22 cellular contexts compared by ENCODE assay signal in the genomic region with DNA sequence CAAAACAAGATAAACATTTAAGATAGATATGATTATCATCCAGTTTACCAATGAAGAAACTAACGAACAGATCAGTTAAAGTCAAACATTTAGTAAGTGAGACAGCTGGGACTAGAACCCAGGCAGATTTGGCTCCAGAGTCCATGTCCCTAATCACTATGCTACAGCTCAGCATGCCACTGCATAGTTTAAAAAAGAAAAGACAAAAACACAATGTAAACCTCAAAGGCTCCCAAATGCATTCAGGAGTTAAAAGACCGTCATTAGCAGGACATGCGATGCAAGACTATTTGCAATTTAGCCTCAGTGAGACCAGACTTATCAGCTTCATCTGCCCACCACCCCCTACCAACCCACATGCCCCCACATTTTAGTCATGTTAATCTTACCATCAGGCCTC.
"Had no signal": no experiment of that assay in that cellular context is flagged by ENCODE, and none has a peak within 500 bp of the region (broad histone marks: within the 10 kb centered on the region; RNA-seq: fewer than 3 reads in every experiment).

No MANE protein-coding gene starts in this region.

- H3K4me3 ChIP-seq: esophagus muscularis mucosa, gastroesophageal sphincter, lung, psoas muscle, right lobe of liver, stomach, thoracic aorta, transverse colon had no signal

- H3K9me3 Mint-ChIP-seq: naive B cell; stimulated activated naive B cell treated with anti-CD40 and anti-IgM and Interleukin-4, amounts not matched to agents 10 μg/mL and 1 μg/mL and 100 μg/mL, for 72 hours had no signal

- H3K36me3 ChIP-seq: esophagus muscularis mucosa, gastroesophageal sphincter, neutrophil, right lobe of liver, stomach, thoracic aorta, transverse colon had no signal

- H3K27ac Mint-ChIP-seq: naive B cell; nephron; stimulated activated naive B cell treated with anti-CD40 and anti-IgM and Interleukin-4, amounts not matched to agents 10 μg/mL and 1 μg/mL and 100 μg/mL, for 72 hours had no signal

- ATAC-seq: gastroesophageal sphincter; left colon; left ventricle myocardium superior; psoas muscle; right lobe of liver; stimulated activated naive B cell treated with anti-CD40 and anti-IgM and Interleukin-4, amounts not matched to agents 10 μg/mL and 1 μg/mL and 100 μg/mL, for 72 hours had no signal

- H3K27ac ChIP-seq: epithelial cell of prostate, esophagus muscularis mucosa, gastroesophageal sphincter, neutrophil, psoas muscle, right lobe of liver, stomach, thoracic aorta, transverse colon had no signal

- H3K4me1 ChIP-seq: psoas muscle, transverse colon had no signal

- H3K27me3 Mint-ChIP-seq: naive B cell; stimulated activated naive B cell treated with anti-CD40 and anti-IgM and Interleukin-4, amounts not matched to agents 10 μg/mL and 1 μg/mL and 100 μg/mL, for 72 hours had no signal

- H3K9me3 ChIP-seq: esophagus muscularis mucosa, gastroesophageal sphincter, neutrophil, psoas muscle, right lobe of liver, stomach, thoracic aorta, transverse colon had no signal

- H3K27me3 ChIP-seq: esophagus muscularis mucosa, gastroesophageal sphincter, neutrophil, right lobe of liver, stomach, transverse colon had no signal

- H3K4me3 Mint-ChIP-seq: naive B cell; nephron; stimulated activated naive B cell treated with anti-CD40 and anti-IgM and Interleukin-4, amounts not matched to agents 10 μg/mL and 1 μg/mL and 100 μg/mL, for 72 hours had no signal

- DNase-seq: effector memory CD4-positive, alpha-beta T cell; foreskin fibroblast; glutamatergic neuron; left colon; left ventricle myocardium superior; mesenchymal stem cell; naive B cell; psoas muscle; retina; right lobe of liver; stimulated activated CD4-positive, alpha-beta T cell treated with anti-CD3 and anti-CD28 coated beads, Interleukin-4, amount 100 ng/mL, for 24 hours; stimulated activated naive B cell treated with anti-CD40 and anti-IgM and Interleukin-4, amounts not matched to agents 10 μg/mL and 1 μg/mL and 100 μg/mL, for 72 hours; stomach; substantia nigra; transverse colon had no signal
